Comparison of ENCODE assay signal across 15 cellular contexts in the genomic region with DNA sequence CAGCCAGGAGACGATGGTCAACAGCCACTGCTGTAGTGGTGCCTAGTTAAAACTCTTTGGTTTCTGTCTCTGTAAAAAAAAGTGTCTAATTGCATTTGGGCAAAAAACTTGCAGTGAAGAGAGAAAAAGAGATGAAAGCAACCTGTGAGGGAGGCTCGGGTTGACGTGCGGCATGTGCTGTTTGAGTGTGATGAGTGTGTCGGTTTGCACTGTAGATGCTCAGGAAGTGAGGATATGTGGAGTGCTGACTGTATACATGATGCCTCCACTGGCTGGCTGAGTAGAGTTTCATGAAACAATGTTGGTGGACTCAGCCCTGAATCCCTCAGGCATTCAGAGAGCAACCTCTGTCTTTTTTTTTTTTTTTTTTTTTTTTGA. TPM values are rescaled to one million over a fixed set of nuclear protein-coding genes. Genes with fewer than 3 reads are reported as not detected.
A peak's percentile ranks its signal among the peaks of the same experiment; 100 is the strongest.
DNase-seq lines count a peak whose midpoint lies in the region; TF ChIP-seq lines count a peak whose summit lies in the region.
"Had no signal": no experiment of that assay in that cellular context is flagged by ENCODE, and none has a peak within 500 bp of the region (broad histone marks: within the 10 kb centered on the region; RNA-seq: fewer than 3 reads in every experiment).

No MANE protein-coding gene starts in this region.

- no peaks in the 10 kb centered on the region for H3K27me3 Mint-ChIP-seq in activated T-helper 2 cell treated with anti-CD3 and anti-CD28 coated beads, Interferon-gamma antibody, Interleukin-2, Interleukin-4, amounts not matched to agents 10 μg/mL and 5 μg/mL and 100 μg/mL, durations not matched to agents 14 hours and 24 hours and 36 hours (ENCODE audit: low read depth)
- H3K27me3 Mint-ChIP-seq in neural progenitor cell (ENCODE audit: insufficient read depth, low read depth), result peaks cover 3% of the 10 kb centered on the region
- H3K27me3 Mint-ChIP-seq: B cell, naive B cell had no signal

- CTCF ChIA-PET in AG04450 (lab: Charles Lee), result no interaction called here

- H3K4me1 ChIP-seq in Peyer's patch, result peaks cover 0 to 12% (median 5%) of the 10 kb centered on the region in 4 donors
- H3K4me1 ChIP-seq in neural progenitor cell, result peaks cover 7% of the 10 kb centered on the region
- H3K4me1 ChIP-seq in breast epithelium, result no peaks in the 10 kb centered on the region

- H3K36me3 Mint-ChIP-seq in activated T-helper 2 cell treated with anti-CD3 and anti-CD28 coated beads, Interferon-gamma antibody, Interleukin-2, Interleukin-4, amounts not matched to agents 10 μg/mL and 5 μg/mL and 100 μg/mL, durations not matched to agents 14 hours and 24 hours and 36 hours (ENCODE audit: low read depth), result peaks cover 3% of the 10 kb centered on the region
- peaks cover 2% of the 10 kb centered on the region for H3K36me3 Mint-ChIP-seq in neural progenitor cell
- H3K36me3 Mint-ChIP-seq: naive B cell, WTC11 had no signal

- TF ChIP-seq CTCF in AG04450 (IDR thresholded peaks at IDR 0.05; ENCODE audit: low read depth, low read length) (no peak), Peyer's patch (IDR thresholded peaks at IDR 0.05) (no peak), neural progenitor cell (IDR thresholded peaks at IDR 0.05) (no peak), breast epithelium (IDR thresholded peaks at IDR 0.05) (no peak)

- H4K20me1 ChIP-seq in neural progenitor cell (ENCODE audit: low read depth), result peaks cover 7% of the 10 kb centered on the region

- H2AFZ ChIP-seq in neural progenitor cell (replicated peaks), result no peak overlapping the region

- no peak overlapping the region for H3K9ac ChIP-seq in neural progenitor cell

- intact Hi-C loops in activated T-helper 2 cell treated with anti-CD3 and anti-CD28 coated beads, Interferon-gamma antibody, Interleukin-2, Interleukin-4, amounts not matched to agents 10 μg/mL and 5 μg/mL and 100 μg/mL, durations not matched to agents 14 hours and 24 hours and 36 hours (cut with micrococcal nuclease), result no loop called here
- intact Hi-C loops in breast epithelium (cut with DNase I; ENCODE audit: low total_unique reads), result no loop called here

- H3K4me3 ChIP-seq in AG04450 (ENCODE audit: low read depth, low read length) (peak overlapping the region; percentile 20; the same call in 1 of the 2 replicates), Peyer's patch (no peak overlapping the region), neural progenitor cell (no peak overlapping the region), breast epithelium (no peak overlapping the region)
- H3K4me3 ChIP-seq: dorsolateral prefrontal cortex had no signal

- no peak overlapping the region for H3K4me3 Mint-ChIP-seq in activated T-helper 2 cell treated with anti-CD3 and anti-CD28 coated beads, Interferon-gamma antibody, Interleukin-2, Interleukin-4, amounts not matched to agents 10 μg/mL and 5 μg/mL and 100 μg/mL, durations not matched to agents 14 hours and 24 hours and 36 hours (ENCODE audit: low read depth)
- H3K4me3 Mint-ChIP-seq in neural progenitor cell, result no peak overlapping the region
- H3K4me3 Mint-ChIP-seq: B cell, WTC11 had no signal

- H3K27ac ChIP-seq in AG04450 (ENCODE audit: low read depth, low read length) (peak overlapping the region; percentile 94), Peyer's patch (no peak overlapping the region), neural progenitor cell (no peak overlapping the region), breast epithelium (no peak overlapping the region)
- H3K27ac ChIP-seq: dorsolateral prefrontal cortex had no signal

- peak overlapping the region; percentile 92 for H3K27ac Mint-ChIP-seq in activated T-helper 2 cell treated with anti-CD3 and anti-CD28 coated beads, Interferon-gamma antibody, Interleukin-2, Interleukin-4, amounts not matched to agents 10 μg/mL and 5 μg/mL and 100 μg/mL, durations not matched to agents 14 hours and 24 hours and 36 hours
- no peak overlapping the region for H3K27ac Mint-ChIP-seq in neural progenitor cell
- H3K27ac Mint-ChIP-seq: B cell, naive B cell, WTC11 had no signal

- H3K9me3 ChIP-seq in AG04450 (ENCODE audit: control insufficient read depth, insufficient read depth, low read length) (no peaks in the 10 kb centered on the region; the same call in 1 of the 2 replicates), Peyer's patch (no peaks in the 10 kb centered on the region), neural progenitor cell (ENCODE audit: low read depth) (no peaks in the 10 kb centered on the region), breast epithelium (no peaks in the 10 kb centered on the region)

- no peaks in the 10 kb centered on the region for H3K27me3 ChIP-seq in AG04450 (ENCODE audit: control insufficient read depth, insufficient read depth, low read length)
- no peaks in the 10 kb centered on the region for H3K27me3 ChIP-seq in Peyer's patch
- H3K27me3 ChIP-seq in neural progenitor cell, result no peaks in the 10 kb centered on the region
- no peaks in the 10 kb centered on the region for H3K27me3 ChIP-seq in breast epithelium
- H3K27me3 ChIP-seq: dorsolateral prefrontal cortex had no signal

- POLR2A ChIA-PET in AG04450 (lab: Yijun Ruan, JAX), result interaction anchor here (1.1 kb wide), 1 partner anchor 69 kb away, joined by 3 read pairs; no protein-coding TSS in a partner anchor

- H3K4me2 ChIP-seq in neural progenitor cell, result no peak overlapping the region

- DNase-seq in AG04450 (ENCODE audit: low read depth, low spot score), result no peak
- peak; percentile 5 to 48 (median 19) for DNase-seq in Peyer's patch
- peak; percentile 38 for DNase-seq in activated T-helper 2 cell treated with anti-CD3 and anti-CD28 coated beads, Interferon-gamma antibody, Interleukin-2, Interleukin-4, amounts not matched to agents 10 μg/mL and 5 μg/mL and 100 μg/mL, durations not matched to agents 14 hours and 24 hours and 36 hours (ENCODE audit: low spot score)
- DNase-seq in neural progenitor cell (ENCODE audit: low spot score), result peak; percentile 0
- DNase-seq in breast epithelium (ENCODE audit: low spot score in 2 of 2), result no peak
- no peak for DNase-seq in NCI-H1436 (lab: John Stamatoyannopoulos, UW)
- no peak for DNase-seq in GM19238 (ENCODE audit: insufficient read length, low spot score)
- no peak for DNase-seq in NCI-H1930 (lab: John Stamatoyannopoulos, UW)
- DNase-seq: naive B cell, NCI-H1417, NCI-H524 treated with DMSO at 0.1 percent for 48 hours, SHP77 treated with DMSO at 0.1 percent for 48 hours had no signal

- H3K36me3 ChIP-seq in Peyer's patch, result no peaks in the 10 kb centered on the region
- H3K36me3 ChIP-seq in neural progenitor cell, result no peaks in the 10 kb centered on the region
- H3K36me3 ChIP-seq in breast epithelium, result no peaks in the 10 kb centered on the region

- peaks cover 36% of the 10 kb centered on the region for H3K4me1 Mint-ChIP-seq in activated T-helper 2 cell treated with anti-CD3 and anti-CD28 coated beads, Interferon-gamma antibody, Interleukin-2, Interleukin-4, amounts not matched to agents 10 μg/mL and 5 μg/mL and 100 μg/mL, durations not matched to agents 14 hours and 24 hours and 36 hours (ENCODE audit: low read depth)
- peaks cover 19% of the 10 kb centered on the region for H3K4me1 Mint-ChIP-seq in neural progenitor cell

- no peaks in the 10 kb centered on the region for H3K9me3 Mint-ChIP-seq in activated T-helper 2 cell treated with anti-CD3 and anti-CD28 coated beads, Interferon-gamma antibody, Interleukin-2, Interleukin-4, amounts not matched to agents 10 μg/mL and 5 μg/mL and 100 μg/mL, durations not matched to agents 14 hours and 24 hours and 36 hours
- peaks cover 2% of the 10 kb centered on the region for H3K9me3 Mint-ChIP-seq in neural progenitor cell
- H3K9me3 Mint-ChIP-seq: WTC11 had no signal

- no peak for TF ChIP-seq POLR2A in Peyer's patch (IDR thresholded peaks at IDR 0.05)
- no peak for TF ChIP-seq POLR2A in breast epithelium (IDR thresholded peaks at IDR 0.05)

- no peaks in the 10 kb centered on the region for H3K79me2 ChIP-seq in neural progenitor cell (ENCODE audit: low read depth)

- H3F3A ChIP-seq in neural progenitor cell (ENCODE audit: low read depth), result peaks cover 10% of the 10 kb centered on the region

RNA-seq across cellular contexts. Expression of a gene that starts 4.3 kb away (rescaled TPM):
- 45.4 and 60.9 TPM in 2 replicates for polyA plus RNA-seq in AG04450 (2011; rRNA removed)
- polyA minus RNA-seq in AG04450 (2011; rRNA and poly(A)+ RNA removed), result 19.9 and 20.9 TPM in 2 replicates
- 10 to 100 TPM; 21.3 to 38.9 (median 31.9) TPM for total RNA-seq in Peyer's patch
- 29.0 and 31.1 TPM in 2 replicates for total RNA-seq in activated T-helper 2 cell treated with anti-CD3 and anti-CD28 coated beads, Interferon-gamma antibody, Interleukin-2, Interleukin-4, amounts not matched to agents 10 μg/mL and 5 μg/mL and 100 μg/mL, durations not matched to agents 14 hours and 24 hours and 36 hours
- total RNA-seq in neural progenitor cell (ENCODE audit: low replicate concordance), result 22.3 and 59.2 TPM in 2 replicates
- 10 to 100 TPM; 58.3 to 73.6 (median 60.6) TPM for total RNA-seq in breast epithelium

RNA-seq across cellular contexts. Expression of a gene that starts 56.0 kb away (rescaled TPM):
- 0.16 and 0.38 TPM in 2 replicates for polyA plus RNA-seq in AG04450 (2011; rRNA removed)
- polyA minus RNA-seq in AG04450 (2011; rRNA and poly(A)+ RNA removed), result 0.23 and 0.26 TPM in 2 replicates
- total RNA-seq in Peyer's patch, result 1 to 10 TPM; 5.2 to 9.1 (median 5.7) TPM
- 1.9 and 2.2 TPM in 2 replicates for total RNA-seq in activated T-helper 2 cell treated with anti-CD3 and anti-CD28 coated beads, Interferon-gamma antibody, Interleukin-2, Interleukin-4, amounts not matched to agents 10 μg/mL and 5 μg/mL and 100 μg/mL, durations not matched to agents 14 hours and 24 hours and 36 hours
- total RNA-seq in neural progenitor cell (ENCODE audit: low replicate concordance), result 6.3 and 20.9 TPM in 2 replicates
- total RNA-seq in breast epithelium, result 1 to 10 TPM in 2 of 3 donors, under 1 TPM in 1; 0.48 to 2.0 (median 1.9) TPM

Comparison
In these comparisons a context has a peak if more than half of its experiments do, and no peak if none do; other contexts are left out.
1. DNase-seq: peak in Peyer's patch (3 of 3), activated T-helper 2 cell treated with anti-CD3 and anti-CD28 coated beads, Interferon-gamma antibody, Interleukin-2, Interleukin-4, amounts not matched to agents 10 μg/mL and 5 μg/mL and 100 μg/mL, durations not matched to agents 14 hours and 24 hours and 36 hours (single experiment) and neural progenitor cell (single experiment); none in AG04450 (single experiment), breast epithelium (0 of 2), NCI-H1436 (single experiment), GM19238 (single experiment) and NCI-H1930 (0 of 2).